In the genomic region with DNA sequence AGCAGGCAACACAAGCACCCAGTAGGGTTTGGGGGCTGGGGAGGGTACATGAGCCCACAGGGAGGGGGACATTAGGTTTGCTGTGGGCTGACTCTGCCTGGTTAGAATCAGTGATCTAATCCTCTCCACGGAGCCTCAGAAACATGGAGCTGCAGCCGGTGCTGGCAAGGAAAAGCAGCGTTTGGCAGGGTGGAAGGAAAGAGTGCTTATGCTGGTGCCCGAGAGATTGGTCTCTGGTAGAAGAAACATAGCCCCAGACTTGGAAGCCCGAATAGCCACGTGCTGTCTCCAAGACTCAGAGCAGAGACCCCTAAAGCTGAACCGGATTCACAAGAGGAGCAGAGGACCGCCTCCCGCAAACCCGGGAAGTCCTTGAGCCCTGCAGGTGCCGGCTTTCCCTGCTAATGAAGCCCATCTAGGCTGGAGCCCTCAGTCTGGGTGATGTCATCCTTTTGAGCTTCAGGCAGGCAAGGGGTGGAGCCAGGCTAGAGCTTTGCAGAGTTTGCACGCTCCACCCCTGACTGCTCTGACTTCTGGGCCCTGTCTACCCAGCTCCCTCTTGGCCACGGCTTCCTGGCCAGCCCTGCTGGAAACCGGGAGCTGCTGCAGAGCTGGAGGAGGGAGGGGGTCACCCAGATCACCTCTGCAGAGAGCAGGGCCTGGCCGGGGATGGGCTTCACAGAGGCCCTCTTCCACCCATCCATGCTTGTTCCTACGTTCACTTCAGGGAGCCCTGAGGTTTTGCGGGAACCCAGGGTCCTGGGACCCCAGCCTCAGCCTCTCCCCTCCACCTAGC, we compare ENCODE assay signal across 8 cellular contexts. TPM values are rescaled to one million over a fixed set of nuclear protein-coding genes. Genes with fewer than 3 reads are reported as not detected.
DNase-seq lines count a peak whose midpoint lies in the region; ATAC-seq and TF ChIP-seq lines count a peak whose summit lies in the region.

No MANE protein-coding gene starts in this region.

- no peak for TF ChIP-seq CTCF in A673 (conservative IDR thresholded peaks at IDR 0.05; ENCODE audit: low read depth, low read length)

- no peaks in the 10 kb centered on the region for H3K27me3 ChIP-seq in A673 (replicated peaks; ENCODE audit: insufficient read depth, low read depth, low read length, poor library complexity)
- peaks cover 0 to 4% of the 10 kb centered on the region in 2 donors for H3K27me3 ChIP-seq in esophagus (ENCODE audit: control insufficient read depth in 1 of 2, insufficient read depth in 2 of 2, low read length in 2 of 2)

- H3K27ac ChIP-seq in A673 (ENCODE audit: low read depth, low read length, poor library complexity, severe bottlenecking), result no peak overlapping the region
- peak overlapping the region; percentile 80 to 82 for H3K27ac ChIP-seq in esophagus (ENCODE audit: low read depth in 2 of 2, low read length in 1 of 2)

- H3K9me3 ChIP-seq in A673 (ENCODE audit: low read depth, low read length, poor library complexity, severe bottlenecking) (no peaks in the 10 kb centered on the region), esophagus (ENCODE audit: control insufficient read depth in 2 of 2, insufficient read depth in 1 of 2, low read depth in 1 of 2, low read length in 1 of 2) (no peaks in the 10 kb centered on the region)

- no peaks in the 10 kb centered on the region for H3K9me3 Mint-ChIP-seq in activated T-cell treated with anti-CD3 and anti-CD28 coated beads, Interleukin-2, amount 50 U/mL, for 24 hours

- no peaks in the 10 kb centered on the region for H3K36me3 Mint-ChIP-seq in activated T-cell treated with anti-CD3 and anti-CD28 coated beads, Interleukin-2, amount 50 U/mL, for 24 hours (ENCODE audit: low read depth)

- H3K27ac Mint-ChIP-seq in activated T-cell treated with anti-CD3 and anti-CD28 coated beads, Interleukin-2, amount 50 U/mL, for 24 hours, result no peak overlapping the region

- POLR2A ChIA-PET in A673 (lab: Charles Lee; ENCODE audit: low non-redundant PET), result no interaction called here

- H3K27me3 Mint-ChIP-seq in activated T-cell treated with anti-CD3 and anti-CD28 coated beads, Interleukin-2, amount 50 U/mL, for 24 hours, result no peaks in the 10 kb centered on the region

- peak overlapping the region; percentile 22 for H3K4me3 ChIP-seq in A673 (ENCODE audit: low read depth, low read length, poor library complexity, severe bottlenecking)
- H3K4me3 ChIP-seq in esophagus (ENCODE audit: low read depth in 1 of 2, low read length in 2 of 2), result no peak overlapping the region

- CTCF ChIA-PET in A673 (lab: Charles Lee), result interaction anchor here (1.3 kb wide), 1 partner anchor 106 kb away, joined by 4 read pairs; no protein-coding TSS in a partner anchor

- 9 to 10% methylated on average over 17 of the region's 17 CpGs for WGBS in esophagus, 2 donors

- no peaks in the 10 kb centered on the region for H3K36me3 ChIP-seq in A673 (ENCODE audit: insufficient read depth, low read length, poor library complexity, severe bottlenecking)
- no peaks in the 10 kb centered on the region for H3K36me3 ChIP-seq in esophagus (ENCODE audit: control insufficient read depth in 2 of 2, insufficient read depth in 2 of 2, low read length in 1 of 2)

- peaks cover 56% of the 10 kb centered on the region for H3K4me1 Mint-ChIP-seq in activated T-cell treated with anti-CD3 and anti-CD28 coated beads, Interleukin-2, amount 50 U/mL, for 24 hours (ENCODE audit: low read depth)

- DNase-seq in A673 (ENCODE audit: low spot score) (peak; percentile 89), NCI-H82 (lab: John Stamatoyannopoulos, UW) (peak; percentile 96), middle frontal gyrus (ENCODE audit: extremely low spot score, low spot score) (peak; percentile 70)
- peak; percentile 79 for DNase-seq in activated T-cell treated with anti-CD3 and anti-CD28 coated beads, Interleukin-2, amount 50 U/mL, for 24 hours
- peak; percentile 21 to 48 for DNase-seq in stimulated activated CD8-positive, alpha-beta memory T cell treated with anti-CD3 and anti-CD28 coated beads, Interleukin-2, amount 100 ng/mL, for 1 hour (ENCODE audit: low read depth in 2 of 2)

- peak; percentile 52 for ATAC-seq in GM19043 (IDR thresholded peaks at IDR 0.05; ENCODE audit: low read depth, unreplicated experiment)
- ATAC-seq in HG03521 (IDR thresholded peaks at IDR 0.05; ENCODE audit: unreplicated experiment), result peak; percentile 65

- no TSS peak for BruUV-seq in A673 (replicated peaks; lab: Mats Ljungman, UMichigan)

- H3K4me3 Mint-ChIP-seq in activated T-cell treated with anti-CD3 and anti-CD28 coated beads, Interleukin-2, amount 50 U/mL, for 24 hours, result peak overlapping the region; percentile 40

- H3K4me1 ChIP-seq in A673 (ENCODE audit: insufficient read depth, low read length, poor library complexity, severe bottlenecking) (peaks cover 25% of the 10 kb centered on the region), esophagus (ENCODE audit: control insufficient read depth in 2 of 2, insufficient read depth in 2 of 2, low read length in 1 of 2) (peaks cover 16 to 25% of the 10 kb centered on the region in 2 donors)

- intact Hi-C loops in A673 (cut with micrococcal nuclease; ENCODE audit: unreplicated experiment), result no loop called here

RNA-seq across cellular contexts. Expression of a gene that starts 35.0 kb away (rescaled TPM):
- 9.0 and 14.5 TPM in 2 replicates for total RNA-seq in A673 (2021)
- polyA plus RNA-seq in esophagus, result 1 to 10 TPM; 2.5 to 5.5 TPM

Comparison
In these comparisons a context has a peak if more than half of its experiments do, and no peak if none do; other contexts are left out.
1. DNase-seq: peak in every context shown above with its lines; median percentile 96 in NCI-H82; 89 in A673; 79 in activated T-cell treated with anti-CD3 and anti-CD28 coated beads, Interleukin-2, amount 50 U/mL, for 24 hours; 70 in middle frontal gyrus; 34 in stimulated activated CD8-positive, alpha-beta memory T cell treated with anti-CD3 and anti-CD28 coated beads, Interleukin-2, amount 100 ng/mL, for 1 hour.